Comparison of ENCODE assay signal across 8 cellular contexts in genomic region chr11:45371251-45371749, GRCh38.
DNase-seq lines count a peak whose midpoint lies in the region; ATAC-seq and TF ChIP-seq lines count a peak whose summit lies in the region.

No MANE protein-coding gene starts in this region.

- intact Hi-C loops in breast epithelium (cut with DNase I; ENCODE audit: low total_unique reads), result no loop called here

- peak overlapping the region; percentile 11 to 84 (median 50); a peak in 17 of 22 replicates for H3K4me2 ChIP-seq in BLaER1 treated with 17β-estradiol and CSF1 and Interleukin-3, amounts not matched to agents 10 nM and 100 nM

- H3K4me3 ChIP-seq in BLaER1 treated with 17β-estradiol and CSF1 and Interleukin-3, amounts not matched to agents 10 nM and 100 nM, result peak overlapping the region in 1 of 10 experiments; percentile 18; a peak in 1 of 20 replicates
- no peak overlapping the region for H3K4me3 ChIP-seq in breast epithelium

- TF ChIP-seq CTCF in breast epithelium (IDR thresholded peaks at IDR 0.05), result peak; percentile 21 to 71 (median 52)

- no peaks in the 10 kb centered on the region for H3K36me3 ChIP-seq in BLaER1 treated with 17β-estradiol and CSF1 and Interleukin-3, amounts not matched to agents 10 nM and 100 nM
- H3K36me3 ChIP-seq in breast epithelium, result no peaks in the 10 kb centered on the region

- no peak overlapping the region for H3K27ac ChIP-seq in BLaER1 treated with 17β-estradiol and CSF1 and Interleukin-3, amounts not matched to agents 10 nM and 100 nM
- H3K27ac ChIP-seq in breast epithelium, result no peak overlapping the region

- DNase-seq in NCI-H2081 treated with DMSO at 0.1 percent for 48 hours (lab: John Stamatoyannopoulos, UW), result peak; percentile 81
- peak; percentile 58 for DNase-seq in UCSD-AML1 (lab: John Stamatoyannopoulos, UW; ENCODE audit: unreplicated experiment)
- DNase-seq in breast epithelium (ENCODE audit: low spot score in 2 of 2), result peak in 1 of 2 donors; percentile 64
- peak; percentile 45 for DNase-seq in iris pigment epithelial cell (ENCODE audit: low read depth)
- DNase-seq in stimulated activated CD4-positive, alpha-beta T cell treated with anti-CD3 and anti-CD28 coated beads, Interleukin-15, amount 100 ng/mL, for 24 hours, result peak; percentile 76

- H4K20me1 ChIP-seq in BLaER1 treated with 17β-estradiol and CSF1 and Interleukin-3, amounts not matched to agents 10 nM and 100 nM, result peaks cover 0 to 66% (median 18%) of the 10 kb centered on the region in 11 experiments; a peak in 11 of 22 replicates

- TF ChIP-seq POLR2A in breast epithelium (IDR thresholded peaks at IDR 0.05), result no peak

- peak; percentile 60 for ATAC-seq in GM21825 (IDR thresholded peaks at IDR 0.05; ENCODE audit: unreplicated experiment)
- no peak for ATAC-seq in HG02571 (IDR thresholded peaks at IDR 0.05; ENCODE audit: unreplicated experiment)

- no peaks in the 10 kb centered on the region for H3K9me3 ChIP-seq in BLaER1 treated with 17β-estradiol and CSF1 and Interleukin-3, amounts not matched to agents 10 nM and 100 nM (replicated peaks in 1 of 11)
- no peaks in the 10 kb centered on the region for H3K9me3 ChIP-seq in breast epithelium

- H3K4me1 ChIP-seq in BLaER1 treated with 17β-estradiol and CSF1 and Interleukin-3, amounts not matched to agents 10 nM and 100 nM, result peaks cover 0 to 15% (median 6%) of the 10 kb centered on the region in 10 experiments; a peak in 9 of 20 replicates
- no peaks in the 10 kb centered on the region for H3K4me1 ChIP-seq in breast epithelium

- no peak overlapping the region for H3K9ac ChIP-seq in BLaER1 treated with 17β-estradiol and CSF1 and Interleukin-3, amounts not matched to agents 10 nM and 100 nM

- peaks cover 54 to 73% (median 62%) of the 10 kb centered on the region in 11 experiments for H3K27me3 ChIP-seq in BLaER1 treated with 17β-estradiol and CSF1 and Interleukin-3, amounts not matched to agents 10 nM and 100 nM
- H3K27me3 ChIP-seq in breast epithelium, result peaks cover 0 to 22% of the 10 kb centered on the region in 2 donors
